In the genomic region with DNA sequence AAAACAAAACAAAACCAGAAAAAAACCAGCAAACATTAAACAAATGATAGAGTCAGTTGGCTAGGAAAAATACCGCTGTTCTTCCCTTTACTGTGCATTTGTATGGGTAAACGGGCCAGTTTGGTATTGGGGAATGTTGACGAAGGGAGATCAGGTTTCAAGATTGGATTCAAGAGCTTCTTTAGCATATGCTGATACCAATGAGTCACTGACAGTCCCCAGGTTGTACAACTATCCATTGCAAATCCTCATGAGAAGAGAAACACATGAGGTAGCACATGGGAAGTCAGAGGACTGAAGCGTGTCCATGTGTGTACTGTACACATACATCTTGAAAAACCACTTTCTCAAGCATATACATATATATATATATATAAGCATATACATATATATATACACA, we compare ENCODE assay signal across 11 cellular contexts. TPM values are rescaled to one million over a fixed set of nuclear protein-coding genes. Genes with fewer than 3 reads are reported as not detected.
DNase-seq lines count a peak whose midpoint lies in the region; ATAC-seq, FAIRE-seq and TF ChIP-seq lines count a peak whose summit lies in the region.
"Had no signal": no experiment of that assay in that cellular context is flagged by ENCODE, and none has a peak within 500 bp of the region (broad histone marks: within the 10 kb centered on the region; RNA-seq: fewer than 3 reads in every experiment).

No MANE protein-coding gene starts in this region.

- WGBS in sigmoid colon, 2 donors, result 85 to 88% methylated on average over 4 of the region's 4 CpGs

- H3K36me3 ChIP-seq in left lung (no peaks in the 10 kb centered on the region), sigmoid colon (peaks cover 0 to 5% (median 0%) of the 10 kb centered on the region in 4 donors)

- no peak for ATAC-seq in activated naive CD8-positive, alpha-beta T cell treated with anti-CD3 and anti-CD28 coated beads, Interleukin-2, amount 50 U/mL, for 24 hours
- peak; percentile 70 for ATAC-seq in left lung
- ATAC-seq in HG03196 (IDR thresholded peaks at IDR 0.05; ENCODE audit: unreplicated experiment), result no peak

- no peak overlapping the region for H3K27ac ChIP-seq in left lung
- H3K27ac ChIP-seq in sigmoid colon, result no peak overlapping the region

- H3K4me3 ChIP-seq in left lung (no peak overlapping the region), sigmoid colon (no peak overlapping the region)

- H3K4me1 Mint-ChIP-seq in activated naive CD8-positive, alpha-beta T cell treated with anti-CD3 and anti-CD28 coated beads, Interleukin-2, amount 50 U/mL, for 24 hours, result peaks cover 89% of the 10 kb centered on the region

- no peak for TF ChIP-seq CTCF in left lung (IDR thresholded peaks at IDR 0.05)
- TF ChIP-seq CTCF in sigmoid colon (IDR thresholded peaks at IDR 0.05), result no peak

- TF ChIP-seq POLR2A in GM12892 (IDR thresholded peaks at IDR 0.05; ENCODE audit: low read depth, low read length) (no peak), sigmoid colon (IDR thresholded peaks at IDR 0.05) (no peak)

- H3K9me3 Mint-ChIP-seq in activated naive CD8-positive, alpha-beta T cell treated with anti-CD3 and anti-CD28 coated beads, Interleukin-2, amount 50 U/mL, for 24 hours, result no peaks in the 10 kb centered on the region

- peak overlapping the region; percentile 92 for H3K27ac Mint-ChIP-seq in activated naive CD8-positive, alpha-beta T cell treated with anti-CD3 and anti-CD28 coated beads, Interleukin-2, amount 50 U/mL, for 24 hours

- peaks cover 15% of the 10 kb centered on the region for H3K36me3 Mint-ChIP-seq in activated naive CD8-positive, alpha-beta T cell treated with anti-CD3 and anti-CD28 coated beads, Interleukin-2, amount 50 U/mL, for 24 hours (ENCODE audit: low read depth)

- no peaks in the 10 kb centered on the region for H3K4me1 ChIP-seq in left lung
- no peaks in the 10 kb centered on the region for H3K4me1 ChIP-seq in sigmoid colon

- TF ChIP-seq EP300 in sigmoid colon (IDR thresholded peaks at IDR 0.05), result no peak

- H3K4me3 Mint-ChIP-seq in activated naive CD8-positive, alpha-beta T cell treated with anti-CD3 and anti-CD28 coated beads, Interleukin-2, amount 50 U/mL, for 24 hours, result no peak overlapping the region

- no peaks in the 10 kb centered on the region for H3K27me3 Mint-ChIP-seq in activated naive CD8-positive, alpha-beta T cell treated with anti-CD3 and anti-CD28 coated beads, Interleukin-2, amount 50 U/mL, for 24 hours

- peak; percentile 61 for DNase-seq in ELF-1 (ENCODE audit: low read depth, low spot score)
- DNase-seq in NCI-H1436 treated with DMSO at 0.1 percent for 48 hours (lab: John Stamatoyannopoulos, UW), result peak; percentile 30
- DNase-seq in activated naive CD8-positive, alpha-beta T cell treated with anti-CD3 and anti-CD28 coated beads, Interleukin-2, amount 50 U/mL, for 24 hours, result no peak
- no peak for DNase-seq in left lung
- no peak for DNase-seq in NOMO-1 treated with dmso at 0.1 percent for 144 hours (lab: John Stamatoyannopoulos, UW; ENCODE audit: unreplicated experiment)
- DNase-seq in GM12892 (ENCODE audit: insufficient read length), result no peak
- DNase-seq in sigmoid colon, result no peak
- DNase-seq: RPMI8226 had no signal

- FAIRE-seq in GM12892 (lab: Jason Lieb, UNC), result no peak
- FAIRE-seq: GM18507 had no signal

- H3K27me3 ChIP-seq in left lung (no peaks in the 10 kb centered on the region), sigmoid colon (no peaks in the 10 kb centered on the region)

- intact Hi-C loops in left lung (cut with DNase I), result no loop called here
- intact Hi-C loops in sigmoid colon (cut with DNase I), result no loop called here

- no peaks in the 10 kb centered on the region for H3K9me3 ChIP-seq in left lung
- no peaks in the 10 kb centered on the region for H3K9me3 ChIP-seq in sigmoid colon

RNA-seq across cellular contexts. Expression of a gene that starts 25.6 kb away (rescaled TPM):
- total RNA-seq in left lung (1 to 10 TPM in 1 of 2 donors, under 1 TPM in 1; 0.86 to 1.2 TPM), sigmoid colon (under 1 TPM in 1 of 4 donors, not detected in 3; 0.33 TPM)
- polyA plus RNA-seq in GM12892 (2012; ENCODE audit: missing spikeins), result 10.9 TPM
- 1 to 10 TPM in 1 of 3 donors, not detected in 2; 7.9 TPM for polyA plus RNA-seq in sigmoid colon
- total RNA-seq: glomerular endothelial cell had no signal

Comparison
In these comparisons a context has a peak if more than half of its experiments do, and no peak if none do; other contexts are left out.
1. DNase-seq: peak in ELF-1 (single experiment) and NCI-H1436 treated with DMSO at 0.1 percent for 48 hours (single experiment); none in activated naive CD8-positive, alpha-beta T cell treated with anti-CD3 and anti-CD28 coated beads, Interleukin-2, amount 50 U/mL, for 24 hours (single experiment), left lung (0 of 2), NOMO-1 treated with dmso at 0.1 percent for 144 hours (single experiment), GM12892 (single experiment) and sigmoid colon (single experiment).